In the genomic region with DNA sequence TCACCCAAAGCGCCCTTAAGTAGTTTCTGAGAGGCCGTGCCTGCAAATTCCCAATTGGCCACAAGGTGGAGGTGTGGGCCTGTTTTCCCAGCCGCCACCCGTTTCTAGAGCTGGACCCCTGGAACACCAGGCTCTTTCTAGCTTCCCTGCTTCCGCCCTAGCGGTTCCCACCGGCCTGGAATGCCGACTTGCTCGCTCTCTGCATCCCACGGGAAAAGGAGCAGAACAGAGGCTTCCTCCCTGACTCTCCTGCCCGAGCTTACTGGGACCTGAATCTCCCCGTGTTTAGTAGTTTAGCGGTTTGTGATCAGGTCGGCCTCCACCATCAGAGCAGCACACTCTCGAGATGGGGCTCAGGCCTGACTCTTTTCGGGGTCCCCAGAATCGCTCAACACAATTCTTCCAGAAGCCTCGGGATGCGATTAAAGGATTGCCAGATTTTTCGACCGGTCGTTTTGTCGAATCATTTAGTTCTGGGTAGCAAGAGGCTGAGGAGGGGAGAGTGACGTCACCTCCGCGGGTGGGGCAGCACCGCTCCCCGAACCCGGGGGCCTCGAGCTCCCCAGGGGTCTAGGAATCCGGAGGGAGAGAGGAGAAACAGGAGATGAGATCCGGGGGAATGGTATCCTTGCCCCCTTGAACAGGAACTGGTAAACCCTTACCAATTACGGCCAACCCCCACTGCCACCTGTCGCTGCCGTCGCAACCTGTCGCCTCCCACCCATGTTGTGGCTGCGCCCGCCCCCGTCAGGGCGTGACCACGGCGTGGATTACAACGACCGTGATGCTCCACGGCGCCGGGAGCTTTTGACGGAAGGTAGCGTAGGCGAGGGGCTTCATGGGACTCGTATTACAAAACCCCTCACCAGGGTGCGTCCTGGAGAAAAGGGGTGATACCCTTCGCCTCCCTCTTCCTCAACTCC, we compare ENCODE assay signal across 8 cellular contexts. TPM values are rescaled to one million over a fixed set of nuclear protein-coding genes. Genes with fewer than 3 reads are reported as not detected.
A peak's percentile ranks its signal among the peaks of the same experiment; 100 is the strongest.
DNase-seq lines count a peak whose midpoint lies in the region; ATAC-seq and TF ChIP-seq lines count a peak whose summit lies in the region.

No MANE protein-coding gene starts in this region.

- H3K4me3 ChIP-seq in choroid plexus epithelial cell (ENCODE audit: low read depth, low read length) = peak overlapping the region; percentile 47
- H3K4me3 ChIP-seq in lung = no peak overlapping the region

- peak; percentile 58 for ATAC-seq in HG02759 (IDR thresholded peaks at IDR 0.05; ENCODE audit: unreplicated experiment)
- ATAC-seq in lung (ENCODE audit: insufficient read depth, low FRiP score) = peak; percentile 64

- H3K36me3 ChIP-seq in ES-I3 (ENCODE audit: insufficient read depth, low read length) = no peaks in the 10 kb centered on the region
- peaks cover 0 to 2% of the 10 kb centered on the region in 2 donors for H3K36me3 ChIP-seq in lung (ENCODE audit: control insufficient read depth in 2 of 2, insufficient read depth in 2 of 2, low read length in 2 of 2)

- peak overlapping the region; percentile 67 to 85 for H3K27ac ChIP-seq in lung (ENCODE audit: low read depth in 1 of 2, low read length in 1 of 2)

- H3K4me1 ChIP-seq in ES-I3 (ENCODE audit: insufficient read depth, low read length) (no peaks in the 10 kb centered on the region; the same call in 1 of the 2 replicates), lung (ENCODE audit: control insufficient read depth in 2 of 2, insufficient read depth in 2 of 2, low read length in 2 of 2) (peaks cover 0 to 2% of the 10 kb centered on the region in 2 donors)

- 9 to 12% methylated on average over 54 of the region's 54 CpGs for WGBS in lung, 2 donors

- TF ChIP-seq CTCF in choroid plexus epithelial cell (conservative IDR thresholded peaks at IDR 0.05; ENCODE audit: low read depth, low read length) (peak; percentile 84), lung (IDR thresholded peaks at IDR 0.05; ENCODE audit: control extremely low read depth, extremely low read depth) (peak; percentile 75)

- H3K9me3 ChIP-seq in ES-I3 (ENCODE audit: control insufficient read depth, insufficient read depth, low read length) (no peaks in the 10 kb centered on the region), lung (ENCODE audit: control insufficient read depth in 2 of 2, insufficient read depth in 1 of 2, low read length in 1 of 2) (no peaks in the 10 kb centered on the region)

- peak overlapping the region; percentile 40; the same call in 1 of the 2 replicates for H3K9ac ChIP-seq in ES-I3 (ENCODE audit: low read depth, low read length)

- DNase-seq in NCI-H2196 treated with DMSO at 0.1 percent for 48 hours (lab: John Stamatoyannopoulos, UW; ENCODE audit: unreplicated experiment) (peak; percentile 67), choroid plexus epithelial cell (ENCODE audit: low read depth) (peak; percentile 60), lung (ENCODE audit: low spot score) (peak; percentile 82), HuH-7.5 (ENCODE audit: low spot score) (no peak)
- DNase-seq in activated CD4-positive, alpha-beta T cell treated with anti-CD3 and anti-CD28 coated beads for 4 hours = peak; percentile 88 to 90
- DNase-seq in stimulated activated CD4-positive, alpha-beta T cell treated with anti-CD3 and anti-CD28 coated beads, TNF-alpha, amount 100 ng/mL, for 4 hours (ENCODE audit: low read depth in 3 of 3) = peak; percentile 82 to 85 (median 84)

- no peaks in the 10 kb centered on the region for H3K27me3 ChIP-seq in lung (ENCODE audit: control insufficient read depth, insufficient read depth)

RNA-seq across cellular contexts. Expression of a gene that starts 8.0 kb away (rescaled TPM):
- 1,000 to 10,000 TPM in 1 of 2 donors, 100 to 1,000 TPM in 1; 655 to 1,838 TPM for total RNA-seq in lung
- 1,000 to 10,000 TPM; 1,027 to 2,584 TPM for polyA plus RNA-seq in lung

RNA-seq across cellular contexts. Expression of a gene that starts 18.8 kb away (rescaled TPM):
- total RNA-seq in lung = 10 to 100 TPM; 52.5 to 96.4 TPM
- polyA plus RNA-seq in lung = 100 to 1,000 TPM; 103 to 114 TPM

RNA-seq across cellular contexts. Expression of a gene that starts 26.7 kb away (rescaled TPM):
- 10 to 100 TPM; 20.2 to 49.3 TPM for total RNA-seq in lung
- polyA plus RNA-seq in lung = 10 to 100 TPM; 28.7 to 55.1 TPM

RNA-seq across cellular contexts. Expression of a gene that starts 28.3 kb away (rescaled TPM):
- total RNA-seq in lung = 10 to 100 TPM in 1 of 2 donors, 1 to 10 TPM in 1; 4.6 to 13.2 TPM
- polyA plus RNA-seq in lung = 1 to 10 TPM; 2.6 to 5.7 TPM
